Comparison of ENCODE assay signal across 15 cellular contexts in the genomic region with DNA sequence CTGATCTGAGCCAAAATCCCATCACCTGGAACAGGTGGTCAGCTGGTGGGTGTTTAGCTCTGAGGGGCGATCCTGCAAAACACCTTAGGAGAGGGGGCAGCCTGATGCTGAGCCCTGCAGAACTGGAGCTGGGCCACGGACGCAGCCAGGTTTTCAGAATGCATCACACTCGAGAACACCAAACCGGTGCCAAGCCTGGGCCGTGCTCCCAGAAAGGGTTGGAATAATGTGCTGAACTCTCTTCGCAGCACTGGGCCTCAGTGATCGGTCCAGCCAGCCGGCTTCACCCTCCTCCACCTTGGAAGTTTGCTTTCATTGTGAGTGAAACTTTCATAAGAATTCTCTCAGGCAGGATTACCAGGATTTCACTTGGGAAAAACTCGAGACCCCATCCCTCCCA. TPM values are rescaled to one million over a fixed set of nuclear protein-coding genes. Genes with fewer than 3 reads are reported as not detected.
DNase-seq lines count a peak whose midpoint lies in the region; ATAC-seq and TF ChIP-seq lines count a peak whose summit lies in the region.
"Had no signal": no experiment of that assay in that cellular context is flagged by ENCODE, and none has a peak within 500 bp of the region (broad histone marks: within the 10 kb centered on the region; RNA-seq: fewer than 3 reads in every experiment).

No MANE protein-coding gene starts in this region.

- TF ChIP-seq EP300 in tibial nerve (IDR thresholded peaks at IDR 0.05): no peak

- H3K4me3 ChIP-seq in neural progenitor cell: no peak overlapping the region
- no peak overlapping the region for H3K4me3 ChIP-seq in tibial nerve
- H3K4me3 ChIP-seq: SJSA1 had no signal

- no peaks in the 10 kb centered on the region for H3F3A ChIP-seq in neural progenitor cell (ENCODE audit: low read depth)

- H3K4me1 Mint-ChIP-seq in WTC11: peaks cover 14% of the 10 kb centered on the region
- peaks cover 3% of the 10 kb centered on the region for H3K4me1 Mint-ChIP-seq in neural progenitor cell
- no peaks in the 10 kb centered on the region for H3K4me1 Mint-ChIP-seq in stimulated activated naive CD8-positive, alpha-beta T cell treated with anti-CD3 and anti-CD28 coated beads, Interleukin-15, amount 100 ng/mL, for 72 hours

- no peaks in the 10 kb centered on the region for H3K27me3 Mint-ChIP-seq in WTC11 (ENCODE audit: low read depth)
- peaks cover 5% of the 10 kb centered on the region for H3K27me3 Mint-ChIP-seq in neural progenitor cell (ENCODE audit: insufficient read depth, low read depth)
- no peaks in the 10 kb centered on the region for H3K27me3 Mint-ChIP-seq in stimulated activated naive CD8-positive, alpha-beta T cell treated with anti-CD3 and anti-CD28 coated beads, Interleukin-15, amount 100 ng/mL, for 72 hours

- H3K4me3 Mint-ChIP-seq in WTC11 (no peak overlapping the region), neural progenitor cell (no peak overlapping the region)
- no peak overlapping the region for H3K4me3 Mint-ChIP-seq in stimulated activated naive CD8-positive, alpha-beta T cell treated with anti-CD3 and anti-CD28 coated beads, Interleukin-15, amount 100 ng/mL, for 72 hours
- H3K4me3 Mint-ChIP-seq: CD8-positive, alpha-beta T cell; stimulated activated effector memory CD8-positive, alpha-beta T cell treated with anti-CD3 and anti-CD28 coated beads, Interleukin-12 subunit alpha, Interleukin-12 subunit beta, amount 100 ng/mL, for 72 hours had no signal

- H3K4me1 ChIP-seq in foreskin keratinocyte (no peaks in the 10 kb centered on the region), neural progenitor cell (no peaks in the 10 kb centered on the region), tibial nerve (peaks cover 0 to 8% (median 0%) of the 10 kb centered on the region in 4 donors)
- H3K4me1 ChIP-seq: SJSA1 had no signal

- H3K27ac Mint-ChIP-seq in WTC11: no peak overlapping the region
- H3K27ac Mint-ChIP-seq in neural progenitor cell: no peak overlapping the region
- H3K27ac Mint-ChIP-seq in stimulated activated naive CD8-positive, alpha-beta T cell treated with anti-CD3 and anti-CD28 coated beads, Interleukin-15, amount 100 ng/mL, for 72 hours: no peak overlapping the region
- H3K27ac Mint-ChIP-seq: CD8-positive, alpha-beta T cell; stimulated activated effector memory CD8-positive, alpha-beta T cell treated with anti-CD3 and anti-CD28 coated beads, Interleukin-12 subunit alpha, Interleukin-12 subunit beta, amount 100 ng/mL, for 72 hours had no signal

- 40 to 41% methylated on average over 9 to 10 of the region's 10 CpGs for WGBS in tibial nerve, 2 donors

- DNase-seq in WTC11 (ENCODE audit: low spot score) (no peak), foreskin keratinocyte (peak in 1 of 2 donors; percentile 53), neural progenitor cell (ENCODE audit: low spot score) (no peak), tibial nerve (ENCODE audit: low spot score in 2 of 2) (peak; percentile 45 to 48), cerebellar nuclear complex (lab: John Stamatoyannopoulos, UW) (no peak), NCI-H187 (lab: John Stamatoyannopoulos, UW) (no peak)
- DNase-seq in stimulated activated naive CD8-positive, alpha-beta T cell treated with anti-CD3 and anti-CD28 coated beads, Interleukin-15, amount 100 ng/mL, for 72 hours: no peak
- DNase-seq: CD8-positive, alpha-beta T cell; kidney; NCI-H1105; stimulated activated CD4-positive, alpha-beta T cell treated with anti-CD3 and anti-CD28 coated beads, Interleukin-2, amount 100 ng/mL, for 24 hours; WERI-Rb-1 had no signal

- H2AFZ ChIP-seq in neural progenitor cell (replicated peaks): peak overlapping the region; percentile 68

- no peak for TF ChIP-seq CTCF in WTC11 (IDR thresholded peaks at IDR 0.05)
- TF ChIP-seq CTCF in foreskin keratinocyte (conservative IDR thresholded peaks at IDR 0.05): no peak
- TF ChIP-seq CTCF in neural progenitor cell (IDR thresholded peaks at IDR 0.05): no peak
- TF ChIP-seq CTCF in tibial nerve (IDR thresholded peaks at IDR 0.05): no peak

- H3K36me3 ChIP-seq in neural progenitor cell (no peaks in the 10 kb centered on the region), tibial nerve (peaks cover 0 to 19% (median 0%) of the 10 kb centered on the region in 3 donors)
- H3K36me3 ChIP-seq: SJSA1, WERI-Rb-1 had no signal

- POLR2A ChIA-PET in WTC11 (lab: Charles Lee): no interaction called here

- CTCF ChIA-PET in WTC11 (lab: Charles Lee): interaction anchor here (1.5 kb wide), 1 partner anchor 39 kb away, joined by 7 read pairs; no protein-coding TSS in a partner anchor

- no peak for TF ChIP-seq POLR2A in tibial nerve (IDR thresholded peaks at IDR 0.05)

- H3K9ac ChIP-seq in neural progenitor cell: no peak overlapping the region

- no peaks in the 10 kb centered on the region for H3K36me3 Mint-ChIP-seq in WTC11
- H3K36me3 Mint-ChIP-seq in neural progenitor cell: no peaks in the 10 kb centered on the region
- H3K36me3 Mint-ChIP-seq: CD8-positive, alpha-beta T cell; stimulated activated effector memory CD8-positive, alpha-beta T cell treated with anti-CD3 and anti-CD28 coated beads, Interleukin-12 subunit alpha, Interleukin-12 subunit beta, amount 100 ng/mL, for 72 hours had no signal

- H3K79me2 ChIP-seq in neural progenitor cell (ENCODE audit: low read depth): no peaks in the 10 kb centered on the region

- H3K27ac ChIP-seq in foreskin keratinocyte (no peak overlapping the region), neural progenitor cell (no peak overlapping the region), tibial nerve (no peak overlapping the region)
- H3K27ac ChIP-seq: SJSA1, WERI-Rb-1 had no signal

- H4K20me1 ChIP-seq in neural progenitor cell (ENCODE audit: low read depth): no peaks in the 10 kb centered on the region

- no peak overlapping the region for H3K4me2 ChIP-seq in neural progenitor cell

- H3K9me3 ChIP-seq in neural progenitor cell (ENCODE audit: low read depth): no peaks in the 10 kb centered on the region
- no peaks in the 10 kb centered on the region for H3K9me3 ChIP-seq in tibial nerve
- H3K9me3 ChIP-seq: SJSA1 had no signal

- H3K27me3 ChIP-seq in foreskin keratinocyte (no peaks in the 10 kb centered on the region), neural progenitor cell (no peaks in the 10 kb centered on the region), tibial nerve (no peaks in the 10 kb centered on the region)
- H3K27me3 ChIP-seq: SJSA1 had no signal

- ATAC-seq in WTC11 (peak; percentile 18; the same call in 1 of the 2 replicates), foreskin keratinocyte (peak; percentile 24), GM18909 (IDR thresholded peaks at IDR 0.05; ENCODE audit: poor library complexity, unreplicated experiment) (no peak)
- ATAC-seq in stimulated activated naive CD8-positive, alpha-beta T cell treated with anti-CD3 and anti-CD28 coated beads, Interleukin-15, amount 100 ng/mL, for 72 hours: no peak
- ATAC-seq: CD8-positive, alpha-beta T cell; stimulated activated effector memory CD8-positive, alpha-beta T cell treated with anti-CD3 and anti-CD28 coated beads, Interleukin-12 subunit alpha, Interleukin-12 subunit beta, amount 100 ng/mL, for 72 hours had no signal

- no peaks in the 10 kb centered on the region for H3K9me3 Mint-ChIP-seq in WTC11
- no peaks in the 10 kb centered on the region for H3K9me3 Mint-ChIP-seq in neural progenitor cell
- H3K9me3 Mint-ChIP-seq in stimulated activated naive CD8-positive, alpha-beta T cell treated with anti-CD3 and anti-CD28 coated beads, Interleukin-15, amount 100 ng/mL, for 72 hours: no peaks in the 10 kb centered on the region
- H3K9me3 Mint-ChIP-seq: CD8-positive, alpha-beta T cell; stimulated activated effector memory CD8-positive, alpha-beta T cell treated with anti-CD3 and anti-CD28 coated beads, Interleukin-12 subunit alpha, Interleukin-12 subunit beta, amount 100 ng/mL, for 72 hours had no signal

TF ChIP-seq in WTC11, 78 proteins besides CTCF, POLR2A, EP300 and RAD21 (continues in another document):
- no peak for TF ChIP-seq NFATC4 (CRISPR knock-in tag; IDR thresholded peaks at IDR 0.05)
- TF ChIP-seq, protein P1, sequence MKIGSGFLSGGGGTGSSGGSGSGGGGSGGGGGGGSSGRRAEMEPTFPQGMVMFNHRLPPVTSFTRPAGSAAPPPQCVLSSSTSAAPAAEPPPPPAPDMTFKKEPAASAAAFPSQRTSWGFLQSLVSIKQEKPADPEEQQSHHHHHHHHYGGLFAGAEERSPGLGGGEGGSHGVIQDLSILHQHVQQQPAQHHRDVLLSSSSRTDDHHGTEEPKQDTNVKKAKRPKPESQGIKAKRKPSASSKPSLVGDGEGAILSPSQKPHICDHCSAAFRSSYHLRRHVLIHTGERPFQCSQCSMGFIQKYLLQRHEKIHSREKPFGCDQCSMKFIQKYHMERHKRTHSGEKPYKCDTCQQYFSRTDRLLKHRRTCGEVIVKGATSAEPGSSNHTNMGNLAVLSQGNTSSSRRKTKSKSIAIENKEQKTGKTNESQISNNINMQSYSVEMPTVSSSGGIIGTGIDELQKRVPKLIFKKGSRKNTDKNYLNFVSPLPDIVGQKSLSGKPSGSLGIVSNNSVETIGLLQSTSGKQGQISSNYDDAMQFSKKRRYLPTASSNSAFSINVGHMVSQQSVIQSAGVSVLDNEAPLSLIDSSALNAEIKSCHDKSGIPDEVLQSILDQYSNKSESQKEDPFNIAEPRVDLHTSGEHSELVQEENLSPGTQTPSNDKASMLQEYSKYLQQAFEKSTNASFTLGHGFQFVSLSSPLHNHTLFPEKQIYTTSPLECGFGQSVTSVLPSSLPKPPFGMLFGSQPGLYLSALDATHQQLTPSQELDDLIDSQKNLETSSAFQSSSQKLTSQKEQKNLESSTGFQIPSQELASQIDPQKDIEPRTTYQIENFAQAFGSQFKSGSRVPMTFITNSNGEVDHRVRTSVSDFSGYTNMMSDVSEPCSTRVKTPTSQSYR (CRISPR knock-in tag; IDR thresholded peaks at IDR 0.05): no peak
- TF ChIP-seq TEAD1 (CRISPR knock-in tag; IDR thresholded peaks at IDR 0.05): no peak
- no peak for TF ChIP-seq CREB1 (CRISPR knock-in tag; IDR thresholded peaks at IDR 0.05)
- no peak for TF ChIP-seq PRRX2 (CRISPR knock-in tag; IDR thresholded peaks at IDR 0.05)
- TF ChIP-seq ETV6 (CRISPR knock-in tag; IDR thresholded peaks at IDR 0.05): no peak

RNA-seq across cellular contexts. Expression of a gene that starts 56.5 kb away (rescaled TPM):
- total RNA-seq in WTC11 (2021) (28.8 to 57.3 TPM (median 31.4 TPM) in 3 replicates), foreskin keratinocyte (15.9 and 16.9 TPM in 2 replicates), neural progenitor cell (ENCODE audit: low replicate concordance) (26.1 and 27.6 TPM in 2 replicates), tibial nerve (10 to 100 TPM; 22.6 to 35.1 (median 29.3) TPM)
- 13.3 and 16.0 TPM in 2 replicates for polyA plus RNA-seq in foreskin keratinocyte

Comparison
In these comparisons a context has a peak if more than half of its experiments do, and no peak if none do; other contexts are left out.
1. ATAC-seq: peak in WTC11 (single experiment) and foreskin keratinocyte (single experiment); none in stimulated activated naive CD8-positive, alpha-beta T cell treated with anti-CD3 and anti-CD28 coated beads, Interleukin-15, amount 100 ng/mL, for 72 hours (single experiment) and GM18909 (single experiment).
2. DNase-seq: peak in tibial nerve (2 of 2); none in WTC11 (single experiment), neural progenitor cell (single experiment), cerebellar nuclear complex (0 of 2), stimulated activated naive CD8-positive, alpha-beta T cell treated with anti-CD3 and anti-CD28 coated beads, Interleukin-15, amount 100 ng/mL, for 72 hours (0 of 2) and NCI-H187 (0 of 2).